1 cellular context compared by ENCODE assay signal in the genomic region with DNA sequence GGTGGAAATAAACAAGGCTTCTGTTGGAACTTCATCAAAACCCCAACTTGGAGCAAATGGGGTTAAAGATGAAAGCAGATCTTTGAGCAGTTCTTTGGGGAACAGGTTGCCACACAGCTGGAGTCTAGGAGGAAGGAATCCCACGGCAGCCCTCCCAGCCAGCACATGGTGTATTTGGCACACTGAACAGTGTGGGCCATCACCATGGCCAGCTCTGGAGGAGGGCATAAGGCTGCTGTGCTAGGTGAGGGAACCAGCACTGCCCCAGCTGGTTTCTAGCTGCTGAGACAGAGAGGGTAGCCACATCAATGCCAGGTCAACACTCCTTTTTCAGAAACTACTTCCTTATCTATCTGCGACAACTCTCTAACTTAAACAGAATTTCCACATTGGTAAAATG. TPM values are rescaled to one million over a fixed set of nuclear protein-coding genes. Genes with fewer than 3 reads are reported as not detected.
"Had no signal": no experiment of that assay in that cellular context is flagged by ENCODE, and none has a peak within 500 bp of the region (broad histone marks: within the 10 kb centered on the region; RNA-seq: fewer than 3 reads in every experiment).

No MANE protein-coding gene starts in this region.

RNA-seq across cellular contexts. Expression of gene TBX20, which starts 33.7 kb away (rescaled TPM):
- total RNA-seq: HepG2 had no signal
- polyA plus RNA-seq: HepG2 had no signal
